In the genomic region with DNA sequence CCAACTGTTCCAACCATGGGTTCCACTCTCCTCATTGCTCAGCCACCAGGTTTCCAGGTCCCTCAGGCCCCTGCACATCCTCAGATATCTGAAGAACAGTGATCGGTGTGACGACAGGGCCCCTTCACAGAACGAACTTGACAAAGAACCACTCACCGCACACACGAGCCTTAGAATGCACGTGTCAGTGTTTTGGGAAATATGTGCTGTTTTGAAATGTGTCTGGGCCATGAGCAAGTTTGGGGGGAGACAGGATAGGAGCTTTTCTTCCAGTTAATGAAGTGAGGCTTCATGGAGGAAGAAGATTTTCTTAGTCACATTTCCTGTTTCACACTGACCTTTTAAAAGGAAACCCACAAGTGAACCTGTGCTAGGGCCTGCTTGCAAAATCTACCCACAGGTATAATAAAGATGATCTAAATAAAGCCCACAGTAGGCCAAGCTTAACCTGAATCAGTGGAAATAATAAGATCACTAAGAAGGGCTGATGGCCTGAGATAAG, we compare ENCODE assay signal across 9 cellular contexts. TPM values are rescaled to one million over a fixed set of nuclear protein-coding genes. Genes with fewer than 3 reads are reported as not detected.
A peak's percentile ranks its signal among the peaks of the same experiment; 100 is the strongest.
DNase-seq lines count a peak whose midpoint lies in the region; ATAC-seq, FAIRE-seq and TF ChIP-seq lines count a peak whose summit lies in the region.
"Had no signal": no experiment of that assay in that cellular context is flagged by ENCODE, and none has a peak within 500 bp of the region (broad histone marks: within the 10 kb centered on the region; RNA-seq: fewer than 3 reads in every experiment).

No MANE protein-coding gene starts in this region.

- RAD21 ChIA-PET in GM12878 (lab: Charles Lee; ENCODE audit: unreplicated experiment), result interaction anchor here (0.9 to 3.1 kb wide), 6 partner anchors 14 to 487 kb away, joined by 3 to 12 read pairs (median 5); no protein-coding TSS in a partner anchor

- H3K79me2 ChIP-seq in OCI-LY1 (ENCODE audit: insufficient read depth, low read length), result no peaks in the 10 kb centered on the region
- H3K79me2 ChIP-seq in GM12878 (ENCODE audit: control insufficient read depth, insufficient read depth, low read length), result no peaks in the 10 kb centered on the region

- ATAC-seq in GM12878, result peak; percentile 43
- ATAC-seq: A549 had no signal

- no TSS peak for BruUV-seq in GM12878 (replicated peaks; lab: Mats Ljungman, UMichigan)

- 38% methylated on average over 6 of the region's 6 CpGs for WGBS in GM12878 (ENCODE audit: insufficient coverage, insufficient replicate concordance, low lambda C conversion rate, missing lambda C conversion rate)
- WGBS in ovary, 3 donors, result 89 to 95% (median 94%) methylated on average over 6 of the region's 6 CpGs

- SMC1A ChIA-PET in GM12878 (lab: Charles Lee; ENCODE audit: uncharacterized antibody, unreplicated experiment), result interaction anchor here (0.8 to 2.4 kb wide), 10 partner anchors 9 to 332 kb away, joined by 3 to 9 read pairs (median 5); no protein-coding TSS in a partner anchor

- intact Hi-C loops in GM12878 (cut with micrococcal nuclease; ENCODE audit: unreplicated experiment) (loop anchor here (5.0 kb wide), 2 partner anchors 37 to 53 kb away; no protein-coding TSS in a partner anchor), ovary (cut with DNase I) (no loop called here)

- no peak for TF ChIP-seq EP300 in GM12878 (IDR thresholded peaks at IDR 0.05; ENCODE audit: borderline replicate concordance in 1 of 2, control insufficient read depth in 1 of 2, low read depth in 2 of 2, low read length in 2 of 2)
- TF ChIP-seq EP300 in ovary (IDR thresholded peaks at IDR 0.05), result no peak

- DNase-seq in activated naive CD4-positive, alpha-beta T cell treated with Interleukin-2 at 50 U/mL for 16 hours, result peak; percentile 50
- DNase-seq in activated naive CD4-positive, alpha-beta T cell treated with anti-CD3 and anti-CD28 coated beads, Interleukin-2, amount 50 U/mL, for 16 hours, result no peak
- peak; percentile 48 for DNase-seq in GM12878 (ENCODE audit: low read depth, low spot score)
- peak; percentile 38 to 52 for DNase-seq in stimulated activated CD8-positive, alpha-beta memory T cell treated with anti-CD3 and anti-CD28 coated beads, Interleukin-15, amount 100 ng/mL, for 4 hours (ENCODE audit: low read depth in 2 of 2)
- no peak for DNase-seq in H54 (ENCODE audit: insufficient read length, low spot score)
- DNase-seq in ovary, result no peak
- DNase-seq in NCI-H146 (lab: John Stamatoyannopoulos, UW), result no peak

- no peak for TF ChIP-seq POLR2A in GM12878 (IDR thresholded peaks at IDR 0.05; ENCODE audit: low read depth, low read length)
- TF ChIP-seq POLR2A in H54 (IDR thresholded peaks at IDR 0.05; ENCODE audit: low read depth, low read length), result no peak
- TF ChIP-seq POLR2A in ovary (IDR thresholded peaks at IDR 0.05), result no peak

- H3K27me3 ChIP-seq in OCI-LY1 (ENCODE audit: insufficient read depth, low read length), result no peaks in the 10 kb centered on the region
- H3K27me3 ChIP-seq in GM12878 (replicated peaks in 1 of 2; ENCODE audit: control insufficient read depth in 2 of 2, insufficient read depth in 2 of 2, low read length in 1 of 2), result no peaks in the 10 kb centered on the region
- no peaks in the 10 kb centered on the region for H3K27me3 ChIP-seq in ovary

- TF ChIP-seq RAD21 in GM12878 (IDR thresholded peaks at IDR 0.05; ENCODE audit: insufficient read depth, low read depth, low read length), result no peak

- no peaks in the 10 kb centered on the region for H3F3A ChIP-seq in OCI-LY1 (ENCODE audit: insufficient read depth, low read length)

- H3K4me2 ChIP-seq in OCI-LY1 (ENCODE audit: low read length) (peak overlapping the region; percentile 42; the same call in 1 of the 2 replicates), GM12878 (ENCODE audit: control insufficient read depth, insufficient read depth) (0 out of 2 replicates have a peak overlapping the region, but pooled peaks have one; percentile 1)
- H3K4me2 ChIP-seq: A549 had no signal

- H2AFZ ChIP-seq in OCI-LY1 (ENCODE audit: low read length) (no peak overlapping the region), GM12878 (ENCODE audit: control insufficient read depth, low read depth, low read length) (peak overlapping the region; percentile 0; the same call in 1 of the 2 replicates)

- TF ChIP-seq CTCF in OCI-LY1 (IDR thresholded peaks at IDR 0.05; ENCODE audit: low read length) (no peak), GM12878 (IDR thresholded peaks at IDR 0.05 in 2 of 3, conservative IDR thresholded peaks at IDR 0.05 in 1 of 3; ENCODE audit: control insufficient read depth in 2 of 3, extremely low read depth in 1 of 3, insufficient read depth in 1 of 3, low read depth in 3 of 3, low read length in 3 of 3) (no peak), ovary (IDR thresholded peaks at IDR 0.05) (no peak)

- no peaks in the 10 kb centered on the region for H3K9me2 ChIP-seq in OCI-LY1 (ENCODE audit: low read depth, low read length)

- CTCF ChIA-PET in GM12878 (lab: Yijun Ruan, JAX), result interaction anchor here (0.5 to 1.3 kb wide), 2 partner anchors 56 to 287 kb away, joined by 3 to 4 read pairs; no protein-coding TSS in a partner anchor

- FAIRE-seq in GM12878 (lab: Jason Lieb, UNC) (peak; percentile 61), H54 (lab: Jason Lieb, UNC) (no peak)
- FAIRE-seq: A549 had no signal

- H3K27ac ChIP-seq in OCI-LY1 (ENCODE audit: low read depth, low read length, poor library complexity, severe bottlenecking), result no peak overlapping the region
- no peak overlapping the region for H3K27ac ChIP-seq in GM12878 (ENCODE audit: control insufficient read depth, insufficient read depth)
- no peak overlapping the region for H3K27ac ChIP-seq in ovary

- no peaks in the 10 kb centered on the region for H4K20me1 ChIP-seq in OCI-LY1 (ENCODE audit: insufficient read depth, low read length)
- H4K20me1 ChIP-seq in GM12878 (ENCODE audit: control insufficient read depth, insufficient read depth), result no peaks in the 10 kb centered on the region

- no peaks in the 10 kb centered on the region for H3K9me3 ChIP-seq in OCI-LY1 (ENCODE audit: low read length)
- no peaks in the 10 kb centered on the region; the same call in 2 of the 3 replicates for H3K9me3 ChIP-seq in GM12878 (replicated peaks; ENCODE audit: control insufficient read depth, insufficient read depth, low read length)
- no peaks in the 10 kb centered on the region for H3K9me3 ChIP-seq in ovary
- H3K9me3 ChIP-seq: A549 had no signal

- in situ Hi-C loops in GM12878 (cut with MboI), result no loop called here

- H3K4me1 ChIP-seq in OCI-LY1 (ENCODE audit: insufficient read depth, low read length, severe bottlenecking) (peaks cover 12% of the 10 kb centered on the region), GM12878 (ENCODE audit: control insufficient read depth, insufficient read depth, low read length) (peaks cover 15% of the 10 kb centered on the region), ovary (ENCODE audit: insufficient read depth) (peaks cover 20% of the 10 kb centered on the region)
- H3K4me1 ChIP-seq: A549 had no signal

- H3K36me3 ChIP-seq in OCI-LY1 (ENCODE audit: insufficient read depth, low read length) (no peaks in the 10 kb centered on the region), GM12878 (ENCODE audit: control insufficient read depth in 2 of 2, insufficient read depth in 2 of 2, low read length in 1 of 2) (no peaks in the 10 kb centered on the region), ovary (no peaks in the 10 kb centered on the region)

- H3K9ac ChIP-seq in OCI-LY1 (ENCODE audit: low read length) (no peak overlapping the region), GM12878 (ENCODE audit: control insufficient read depth, insufficient read depth, low read length) (no peak overlapping the region)

- H3K4me3 ChIP-seq in OCI-LY1 (ENCODE audit: low read depth, low read length, poor library complexity, severe bottlenecking) (no peak overlapping the region), GM12878 (no peak overlapping the region), ovary (no peak overlapping the region)
- H3K4me3 ChIP-seq: A549 had no signal

- POLR2A ChIA-PET in GM12878 (lab: Charles Lee), result interaction anchor here (1.0 to 1.8 kb wide), 5 partner anchors 16 to 228 kb away, joined by 3 to 5 read pairs (median 4); no protein-coding TSS in a partner anchor

TF ChIP-seq in GM12878, 131 proteins besides CTCF, POLR2A, EP300 and RAD21 (continues in another document):
- TF ChIP-seq TAF1 (IDR thresholded peaks at IDR 0.05; ENCODE audit: borderline replicate concordance, low read depth, low read length) (0 out of 2 replicates have a peak, but pooled peaks have one; percentile 24), RUNX3 (IDR thresholded peaks at IDR 0.05; ENCODE audit: low read length) (peak; percentile 77), ZNF24 (IDR thresholded peaks at IDR 0.05) (no peak)
- TF ChIP-seq, protein P1, sequence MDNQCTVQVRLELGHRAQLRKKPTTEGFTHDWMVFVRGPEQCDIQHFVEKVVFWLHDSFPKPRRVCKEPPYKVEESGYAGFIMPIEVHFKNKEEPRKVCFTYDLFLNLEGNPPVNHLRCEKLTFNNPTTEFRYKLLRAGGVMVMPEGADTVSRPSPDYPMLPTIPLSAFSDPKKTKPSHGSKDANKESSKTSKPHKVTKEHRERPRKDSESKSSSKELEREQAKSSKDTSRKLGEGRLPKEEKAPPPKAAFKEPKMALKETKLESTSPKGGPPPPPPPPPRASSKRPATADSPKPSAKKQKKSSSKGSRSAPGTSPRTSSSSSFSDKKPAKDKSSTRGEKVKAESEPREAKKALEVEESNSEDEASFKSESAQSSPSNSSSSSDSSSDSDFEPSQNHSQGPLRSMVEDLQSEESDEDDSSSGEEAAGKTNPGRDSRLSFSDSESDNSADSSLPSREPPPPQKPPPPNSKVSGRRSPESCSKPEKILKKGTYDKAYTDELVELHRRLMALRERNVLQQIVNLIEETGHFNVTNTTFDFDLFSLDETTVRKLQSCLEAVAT (IDR thresholded peaks at IDR 0.05), result peak; percentile 74

RNA-seq across cellular contexts. Expression of a gene that starts 58.6 kb away (rescaled TPM):
- 120 and 134 TPM in 2 replicates for total RNA-seq in GM12878 (2013; cell fraction: nucleolus; rRNA removed)
- total RNA-seq in GM12878 (2014; rRNA removed), result 27.9 and 31.3 TPM in 2 replicates
- total RNA-seq in GM12878 (2014; rRNA removed; fragmentation: Illumina TruSeq; extraction: Trizol), result 27.0 and 28.3 TPM in 2 replicates
- total RNA-seq in GM12878 (2021), result 166 and 184 TPM in 2 replicates
- polyA plus RNA-seq in GM12878 (2011; ENCODE audit: low read depth), result 21.7 TPM
- polyA plus RNA-seq in GM12878 (2011; rRNA removed), result 47.4 and 53.5 TPM in 2 replicates
- polyA plus RNA-seq in GM12878 (2011; cell fraction: cytosol; rRNA removed), result 143 and 162 TPM in 2 replicates
- 173 and 272 TPM in 2 replicates for polyA plus RNA-seq in GM12878 (2011; cell fraction: nucleus; rRNA removed)
- 67.3 and 98.4 TPM in 2 replicates for polyA plus RNA-seq in GM12878 (2012)
- polyA plus RNA-seq in GM12878 (2014; fragmentation: Illumina TruSeq; extraction: Trizol), result 69.3 and 78.7 TPM in 2 replicates
- 10 to 100 TPM; 22.0 to 22.6 TPM for polyA plus RNA-seq in GM12878 (2014; fragmentation: Nextera tagmentation; extraction: Ambion mirVana)
- 96.1 and 121 TPM in 2 replicates for polyA plus RNA-seq in GM12878 (2014; rRNA removed)
- polyA plus RNA-seq in GM12878 (2016; fragmentation: Nextera tagmentation; extraction: Ambion mirVana), result 100 to 1,000 TPM; 119 to 138 TPM
- polyA minus RNA-seq in GM12878 (2011; rRNA and poly(A)+ RNA removed), result 29.0 and 48.5 TPM in 2 replicates
- polyA minus RNA-seq in GM12878 (2011; cell fraction: cytosol; rRNA and poly(A)+ RNA removed), result 183 and 200 TPM in 2 replicates
- 63.3 and 109 TPM in 2 replicates for polyA minus RNA-seq in GM12878 (2011; cell fraction: nucleus; rRNA and poly(A)+ RNA removed)
- 1,000 to 10,000 TPM in 2 of 7 donors, 100 to 1,000 TPM in 5; 412 to 1,074 (median 693) TPM for total RNA-seq in ovary
- polyA plus RNA-seq in ovary, result 100 to 1,000 TPM; 336 to 525 TPM

Comparison
In these comparisons a context has a peak if more than half of its experiments do, and no peak if none do; other contexts are left out.
1. DNase-seq: peak in activated naive CD4-positive, alpha-beta T cell treated with Interleukin-2 at 50 U/mL for 16 hours (single experiment), GM12878 (single experiment) and stimulated activated CD8-positive, alpha-beta memory T cell treated with anti-CD3 and anti-CD28 coated beads, Interleukin-15, amount 100 ng/mL, for 4 hours (2 of 2); none in activated naive CD4-positive, alpha-beta T cell treated with anti-CD3 and anti-CD28 coated beads, Interleukin-2, amount 50 U/mL, for 16 hours (single experiment), H54 (single experiment), ovary (0 of 5) and NCI-H146 (single experiment).